ENCODE assay signal across 14 cellular contexts in genomic region chr12:6171409-6172015, GRCh38. TPM values are rescaled to one million over a fixed set of nuclear protein-coding genes. Genes with fewer than 3 reads are reported as not detected.
DNase-seq lines count a peak whose midpoint lies in the region; ATAC-seq and TF ChIP-seq lines count a peak whose summit lies in the region.
"Had no signal": no experiment of that assay in that cellular context is flagged by ENCODE, and none has a peak within 500 bp of the region (broad histone marks: within the 10 kb centered on the region; RNA-seq: fewer than 3 reads in every experiment).

No MANE protein-coding gene starts in this region.

- H3K4me3 Mint-ChIP-seq in H9: no peak overlapping the region

- TF ChIP-seq CTCF in GM10266 (IDR thresholded peaks at IDR 0.05; ENCODE audit: control insufficient read depth, insufficient read depth, low read depth, missing control alignments): no peak
- TF ChIP-seq CTCF in H9 (conservative IDR thresholded peaks at IDR 0.05): no peak

- no peak overlapping the region for H3K9ac ChIP-seq in H9 (ENCODE audit: extremely low read depth, insufficient read length, low read length)
- H3K9ac ChIP-seq: BLaER1 had no signal

- no peak overlapping the region for H2BK15ac ChIP-seq in H9 (ENCODE audit: low read depth, low read length)

- no peaks in the 10 kb centered on the region for H3K9me3 ChIP-seq in H9 (ENCODE audit: control insufficient read depth, low read depth, low read length)
- H3K9me3 ChIP-seq: ascending aorta had no signal

- H3K36me3 Mint-ChIP-seq in H9 (ENCODE audit: insufficient read depth in 1 of 3, low read depth in 3 of 3): no peaks in the 10 kb centered on the region

- H2BK12ac ChIP-seq in H9 (ENCODE audit: insufficient read length, low read depth, low read length): no peak overlapping the region

- no peaks in the 10 kb centered on the region for H3K9me3 Mint-ChIP-seq in H9

- no peaks in the 10 kb centered on the region for H3K79me2 ChIP-seq in H9 (ENCODE audit: insufficient read depth, low read length)

- ATAC-seq in sciatic nerve: peak; percentile 16

- no peak overlapping the region for H2BK5ac ChIP-seq in H9 (ENCODE audit: insufficient read length, low read length)

- H3K27me3 Mint-ChIP-seq in H9 (ENCODE audit: low read depth): peaks cover 2% of the 10 kb centered on the region; the same call in 1 of the 2 replicates

- H4K91ac ChIP-seq in H9 (ENCODE audit: insufficient read length, low read depth, low read length): no peak overlapping the region

- no peak overlapping the region for H3K4me2 ChIP-seq in H9 (ENCODE audit: insufficient read depth, insufficient read length, low read length)
- H3K4me2 ChIP-seq: BLaER1 had no signal

- no peak overlapping the region for H3K27ac ChIP-seq in H9 (ENCODE audit: insufficient read length, low read depth, low read length)
- H3K27ac ChIP-seq: BLaER1, epithelial cell of prostate, RWPE1 had no signal

- H3K56ac ChIP-seq in H9 (ENCODE audit: insufficient read length, low read depth, low read length): no peak overlapping the region

- no peaks in the 10 kb centered on the region for H3K79me1 ChIP-seq in H9 (ENCODE audit: insufficient read depth, low read depth, low read length, poor library complexity, severe bottlenecking)

- H3K23ac ChIP-seq in H9 (ENCODE audit: insufficient read length, low read depth, low read length): no peak overlapping the region

- H3K27ac Mint-ChIP-seq in H9: no peak overlapping the region; a peak in 1 of 7 replicates

- no peak overlapping the region for H2BK120ac ChIP-seq in H9 (ENCODE audit: low read depth, low read length, poor library complexity, severe bottlenecking)

- no peaks in the 10 kb centered on the region for H3K4me1 ChIP-seq in H9 (ENCODE audit: insufficient read depth, low read length)

- no CpG with 5 or more reads among the region's 21 CpGs for WGBS in H9 (ENCODE audit: extremely low coverage, insufficient read length, low lambda C conversion rate)

- H3K18ac ChIP-seq in H9 (ENCODE audit: insufficient read length, low read depth, low read length): no peak overlapping the region

- H4K5ac ChIP-seq in H9 (ENCODE audit: insufficient read length, low read depth, low read length): no peak overlapping the region

- H3K27me3 ChIP-seq in H9 (ENCODE audit: insufficient read depth, low read length): no peaks in the 10 kb centered on the region
- H3K27me3 ChIP-seq: ascending aorta, BLaER1 had no signal

- H4K8ac ChIP-seq in H9 (replicated peaks; ENCODE audit: insufficient read length, low read depth, low read length): no peak overlapping the region

- peaks cover 4% of the 10 kb centered on the region for H4K20me1 ChIP-seq in H9 (ENCODE audit: control insufficient read depth, insufficient read depth, insufficient read length)
- H4K20me1 ChIP-seq: BLaER1 had no signal

- H3K4ac ChIP-seq in H9 (ENCODE audit: low read depth, low read length): no peak overlapping the region

- H2AFZ ChIP-seq in H9 (ENCODE audit: low read length): no peak overlapping the region

- no peak overlapping the region for H2BK20ac ChIP-seq in H9 (ENCODE audit: low read depth, low read length, poor library complexity, severe bottlenecking)

- H3K4me1 Mint-ChIP-seq in H9: no peaks in the 10 kb centered on the region; a peak in 1 of 4 replicates

- peak; percentile 68 to 97 for DNase-seq in dermis microvascular lymphatic vessel endothelial cell (ENCODE audit: low read depth in 2 of 2)
- peak; percentile 39 for DNase-seq in kidney glomerular epithelial cell (lab: John Stamatoyannopoulos, UW)
- DNase-seq in sciatic nerve (ENCODE audit: low spot score): no peak
- DNase-seq in GM10266 (ENCODE audit: extremely low spot score): no peak
- DNase-seq in H9: no peak
- DNase-seq in HPDE6-E6E7 (ENCODE audit: extremely low spot score): no peak
- no peak for DNase-seq in cortex of kidney (lab: John Stamatoyannopoulos, UW)
- DNase-seq: islet precursor cell, NCI-H2227 treated with DMSO at 0.1 percent for 48 hours, SW 1271 had no signal

- intact Hi-C loops in sciatic nerve (cut with DNase I): no loop called here

- no peaks in the 10 kb centered on the region for H3K23me2 ChIP-seq in H9 (ENCODE audit: insufficient read length, low read depth, low read length, poor library complexity, severe bottlenecking)

- H3T11ph ChIP-seq in H9 (ENCODE audit: low read length): no peak overlapping the region

- H2AK5ac ChIP-seq in H9 (ENCODE audit: insufficient read length, low read length): no peak overlapping the region

- H3K14ac ChIP-seq in H9 (ENCODE audit: insufficient read depth, low read length): no peak overlapping the region

RNA-seq across cellular contexts. Expression of gene CD9, which starts 28.7 kb away (rescaled TPM):
- 947 and 1,118 TPM in 2 replicates for total RNA-seq in dermis microvascular lymphatic vessel endothelial cell
- total RNA-seq in sciatic nerve: 554 TPM
- 131 and 132 TPM in 2 replicates for total RNA-seq in H9 (2021)

RNA-seq across cellular contexts. Expression of gene VWF, which starts 47.0 kb away (rescaled TPM):
- total RNA-seq in dermis microvascular lymphatic vessel endothelial cell (467 and 1,551 TPM in 2 replicates), sciatic nerve (655 TPM), H9 (2021) (0.17 and 0.35 TPM in 2 replicates)

Comparison
In these comparisons a context has a peak if more than half of its experiments do, and no peak if none do; other contexts are left out.
1. DNase-seq: peak in dermis microvascular lymphatic vessel endothelial cell (2 of 2) and kidney glomerular epithelial cell (single experiment); none in sciatic nerve (single experiment), GM10266 (single experiment), H9 (single experiment), HPDE6-E6E7 (single experiment) and cortex of kidney (single experiment).
2. RNA of gene VWF, which starts 47.0 kb away (total RNA-seq): 655 TPM in sciatic nerve (single experiment) and 467 to 1,551 TPM in dermis microvascular lymphatic vessel endothelial cell; 0.17 to 0.35 TPM in H9; every median in the first group is over 100 times any median in the second.